In genomic region chr6:45667766-45668165, GRCh38 we compare ENCODE assay signal across 27 cellular contexts.
"Had no signal": no experiment of that assay in that cellular context is flagged by ENCODE, and none has a peak within 500 bp of the region (broad histone marks: within the 10 kb centered on the region; RNA-seq: fewer than 3 reads in every experiment).

No MANE protein-coding gene starts in this region.

- H3K4me3 Mint-ChIP-seq: activated CD8-positive, alpha-beta memory T cell treated with anti-CD3 and anti-CD28 coated beads, Interleukin-2, amount 10 ng/mL, durations not matched to agents 7 days and 5 days; activated CD8-positive, alpha-beta T cell treated with anti-CD3 and anti-CD28 coated beads, Interleukin-2, amount 10 ng/mL, durations not matched to agents 7 days and 5 days; activated naive CD4-positive, alpha-beta T cell treated with anti-CD3 and anti-CD28 coated beads for 36 hours; effector memory CD8-positive, alpha-beta T cell; mesothelial cell of epicardium; naive thymus-derived CD4-positive, alpha-beta T cell; neural crest cell; WTC11 had no signal

- H3K9me3 Mint-ChIP-seq: activated naive CD4-positive, alpha-beta T cell treated with anti-CD3 and anti-CD28 coated beads for 36 hours; effector memory CD8-positive, alpha-beta T cell; mesothelial cell of epicardium; neural crest cell; WTC11 had no signal

- H3K27me3 ChIP-seq: brain microvascular endothelial cell, right lobe of liver, uterus had no signal

- H3K27ac Mint-ChIP-seq: activated CD8-positive, alpha-beta memory T cell treated with anti-CD3 and anti-CD28 coated beads, Interleukin-2, amount 10 ng/mL, durations not matched to agents 7 days and 5 days; activated CD8-positive, alpha-beta T cell treated with anti-CD3 and anti-CD28 coated beads, Interleukin-2, amount 10 ng/mL, durations not matched to agents 7 days and 5 days; activated naive CD4-positive, alpha-beta T cell treated with anti-CD3 and anti-CD28 coated beads for 36 hours; effector memory CD8-positive, alpha-beta T cell; mesothelial cell of epicardium; WTC11 had no signal

- H3K27ac ChIP-seq: brain microvascular endothelial cell, right lobe of liver, thoracic aorta, uterus had no signal

- H3K36me3 ChIP-seq: brain microvascular endothelial cell, right lobe of liver, thoracic aorta, uterus had no signal

- DNase-seq: activated CD4-positive, alpha-beta T cell treated with anti-CD3 and anti-CD28 coated beads for 1 hour; activated CD4-positive, alpha-beta T cell treated with anti-CD3 and anti-CD28 coated beads, Interleukin-2, amount 50 U/mL, for 1 hour; activated CD8-positive, alpha-beta memory T cell treated with anti-CD3 and anti-CD28 coated beads, Interleukin-2, amount 10 ng/mL, durations not matched to agents 7 days and 5 days; activated CD8-positive, alpha-beta T cell treated with anti-CD3 and anti-CD28 coated beads, Interleukin-2, amount 10 ng/mL, durations not matched to agents 7 days and 5 days; activated effector memory CD4-positive, alpha-beta T cell treated with Interleukin-2 at 50 U/mL for 16 hours; activated naive CD4-positive, alpha-beta T cell treated with anti-CD3 and anti-CD28 coated beads for 36 hours; activated T-cell treated with anti-CD3 and anti-CD28 coated beads, Interleukin-2, amount 50 U/mL, for 48 hours; amniotic stem cell; brain microvascular endothelial cell; cortex of kidney; effector memory CD8-positive, alpha-beta T cell; erythroblast; hippocampal formation; kidney; left colon; mammary epithelial cell; naive thymus-derived CD4-positive, alpha-beta T cell; occipital lobe; right lobe of liver; stimulated activated CD4-positive, alpha-beta T cell treated with anti-CD3 and anti-CD28 coated beads, Interleukin-2, amount 100 ng/mL, for 48 hours; stimulated activated naive CD8-positive, alpha-beta T cell treated with anti-CD3 and anti-CD28 coated beads, Interleukin-15, Interleukin-2, amounts not matched to agents 100 U/mL and 50 U/mL, for 24 hours; trophoblast cell; uterus had no signal

- H3K36me3 Mint-ChIP-seq: activated CD8-positive, alpha-beta memory T cell treated with anti-CD3 and anti-CD28 coated beads, Interleukin-2, amount 10 ng/mL, durations not matched to agents 7 days and 5 days; mesothelial cell of epicardium; WTC11 had no signal

- H3K9me3 ChIP-seq: right lobe of liver, thoracic aorta, uterus had no signal

- H3K4me1 ChIP-seq: uterus had no signal

- H3K4me3 ChIP-seq: right lobe of liver, thoracic aorta, uterus had no signal

- ATAC-seq: activated CD8-positive, alpha-beta memory T cell treated with anti-CD3 and anti-CD28 coated beads, Interleukin-2, amount 10 ng/mL, durations not matched to agents 7 days and 5 days; activated CD8-positive, alpha-beta T cell treated with anti-CD3 and anti-CD28 coated beads, Interleukin-2, amount 10 ng/mL, durations not matched to agents 7 days and 5 days; effector memory CD8-positive, alpha-beta T cell; left colon; naive thymus-derived CD4-positive, alpha-beta T cell; right lobe of liver; stimulated activated naive CD8-positive, alpha-beta T cell treated with anti-CD3 and anti-CD28 coated beads, Interleukin-15, Interleukin-2, amounts not matched to agents 100 U/mL and 50 U/mL, for 24 hours had no signal
